Comparison of ENCODE assay signal across 8 cellular contexts in the genomic region with DNA sequence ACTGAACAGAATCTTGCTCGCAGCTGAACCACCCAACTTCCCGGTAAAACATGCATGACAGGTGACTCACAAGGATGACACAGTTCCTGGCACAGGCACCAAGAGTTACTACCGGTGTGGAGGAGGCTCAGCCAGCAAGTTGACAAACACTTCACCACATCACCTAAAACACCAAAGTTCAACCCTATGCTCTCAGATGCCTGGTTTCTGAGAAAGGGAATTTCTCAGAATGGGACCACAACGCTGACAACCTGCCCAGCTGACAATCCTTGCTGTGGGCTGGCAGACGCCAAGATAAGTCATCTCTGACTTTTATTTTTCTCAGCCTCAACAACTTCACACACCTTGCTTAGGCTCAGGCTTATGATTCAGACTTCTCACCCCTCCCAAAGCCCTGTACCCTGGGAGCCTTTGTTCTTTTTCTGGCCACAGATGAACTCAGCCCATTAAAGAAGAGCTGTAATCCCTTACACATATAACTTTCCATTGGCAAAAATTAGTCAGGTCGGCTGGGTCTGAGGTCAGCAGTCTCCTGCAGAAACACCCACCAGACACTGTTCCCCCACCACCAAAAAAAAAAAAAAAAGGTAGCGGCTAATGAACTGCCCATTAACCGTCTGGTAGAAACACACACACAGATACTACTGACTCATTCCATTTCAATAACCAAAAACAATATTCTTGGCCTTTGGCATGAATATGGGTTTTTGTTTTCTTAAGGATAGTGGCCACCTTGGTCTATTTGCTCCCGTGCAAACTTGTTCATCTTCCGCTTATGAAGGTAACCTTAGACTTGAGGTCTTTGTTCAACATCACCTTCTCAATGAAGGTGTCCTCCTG. TPM values are rescaled to one million over a fixed set of nuclear protein-coding genes. Genes with fewer than 3 reads are reported as not detected.
A peak's percentile ranks its signal among the peaks of the same experiment; 100 is the strongest.
DNase-seq lines count a peak whose midpoint lies in the region; ATAC-seq and TF ChIP-seq lines count a peak whose summit lies in the region.

No MANE protein-coding gene starts in this region.

- no peak overlapping the region for H3K27ac Mint-ChIP-seq in progenitor cell of endocrine pancreas

- no peaks in the 10 kb centered on the region for H3K36me3 Mint-ChIP-seq in progenitor cell of endocrine pancreas (ENCODE audit: insufficient read depth)

- H3K27me3 Mint-ChIP-seq in progenitor cell of endocrine pancreas, result no peaks in the 10 kb centered on the region

- peaks cover 4% of the 10 kb centered on the region for H3K9me3 Mint-ChIP-seq in progenitor cell of endocrine pancreas (ENCODE audit: low read depth)

- TF ChIP-seq CTCF in progenitor cell of endocrine pancreas (IDR thresholded peaks at IDR 0.05; ENCODE audit: unreplicated experiment), result no peak

- no peak for ATAC-seq in left lobe of liver

- intact Hi-C loops in head of caudate nucleus (cut with DNase I), result loop anchor here (10.0 kb wide), 1 partner anchor 220 kb away; no protein-coding TSS in a partner anchor

- no peaks in the 10 kb centered on the region for H3K4me1 Mint-ChIP-seq in progenitor cell of endocrine pancreas (ENCODE audit: low read depth)

- DNase-seq in AG20443 (ENCODE audit: low spot score) (peak; percentile 67), LHCN-M2 (ENCODE audit: low read depth) (peak; percentile 82), activated T-cell treated with anti-CD3 and anti-CD28 coated beads for 4 hours (peak; percentile 64), head of caudate nucleus (peak in 28 of 42 donors; percentile 14 to 81 (median 58)), progenitor cell of endocrine pancreas (ENCODE audit: low spot score, unreplicated experiment) (no peak), SKM-1 (lab: John Stamatoyannopoulos, UW; ENCODE audit: unreplicated experiment) (no peak), left lobe of liver (ENCODE audit: low spot score) (no peak)
- peak; percentile 34 to 64 for DNase-seq in stimulated activated CD8-positive, alpha-beta memory T cell treated with anti-CD3 and anti-CD28 coated beads, Interleukin-2, amount 100 ng/mL, for 1 hour (ENCODE audit: low read depth in 2 of 2)

- no peak overlapping the region for H3K4me3 Mint-ChIP-seq in progenitor cell of endocrine pancreas (ENCODE audit: low read depth)

RNA-seq across cellular contexts. Expression of a gene that starts 10.8 kb away (rescaled TPM):
- total RNA-seq in LHCN-M2 (2014; rRNA removed) (11.6 and 18.1 TPM in 2 replicates), progenitor cell of endocrine pancreas (35.4 and 36.8 TPM in 2 replicates), left lobe of liver (6.4 TPM)
- 7.3 TPM for polyA plus RNA-seq in LHCN-M2 (2012)

Comparison
In these comparisons a context has a peak if more than half of its experiments do, and no peak if none do; other contexts are left out.
1. DNase-seq: peak in AG20443 (single experiment), LHCN-M2 (single experiment), activated T-cell treated with anti-CD3 and anti-CD28 coated beads for 4 hours (single experiment), head of caudate nucleus (28 of 42) and stimulated activated CD8-positive, alpha-beta memory T cell treated with anti-CD3 and anti-CD28 coated beads, Interleukin-2, amount 100 ng/mL, for 1 hour (2 of 2); none in progenitor cell of endocrine pancreas (single experiment), SKM-1 (single experiment) and left lobe of liver (single experiment).